Comparison of ENCODE assay signal across 8 cellular contexts in genomic region chr19:42092350-42092749, GRCh38. TPM values are rescaled to one million over a fixed set of nuclear protein-coding genes. Genes with fewer than 3 reads are reported as not detected.
A peak's percentile ranks its signal among the peaks of the same experiment; 100 is the strongest.
DNase-seq lines count a peak whose midpoint lies in the region; ATAC-seq and TF ChIP-seq lines count a peak whose summit lies in the region.

No MANE protein-coding gene starts in this region.

- DNase-seq in DMS 273 (lab: John Stamatoyannopoulos, UW; ENCODE audit: unreplicated experiment), result peak; percentile 83
- no peak for DNase-seq in DMS 273 treated with DMSO at 0.1 percent for 48 hours (lab: John Stamatoyannopoulos, UW)
- DNase-seq in NCI-H146 (lab: John Stamatoyannopoulos, UW), result peak; percentile 52
- peak; percentile 61 for DNase-seq in activated CD4-positive, alpha-beta T cell treated with anti-CD3 and anti-CD28 coated beads for 48 hours
- DNase-seq in fibroblast of lung (ENCODE audit: low read depth in 2 of 2), result no peak
- DNase-seq in stimulated activated CD4-positive, alpha-beta T cell treated with anti-CD3 and anti-CD28 coated beads, Interleukin-2, amount 100 ng/mL, for 48 hours, result peak; percentile 24 to 44
- DNase-seq in NOMO-1 treated with DMSO at 0.1 percent for 48 hours (lab: John Stamatoyannopoulos, UW; ENCODE audit: unreplicated experiment), result no peak

- no peaks in the 10 kb centered on the region for H4K20me1 ChIP-seq in fibroblast of lung (ENCODE audit: control insufficient read depth, extremely low read depth, insufficient read depth, low read length)

- peak; percentile 41 to 53 for TF ChIP-seq CTCF in fibroblast of lung (conservative IDR thresholded peaks at IDR 0.05 in 1 of 2, IDR thresholded peaks at IDR 0.05 in 1 of 2; ENCODE audit: low read depth in 1 of 2, low read length in 2 of 2)

- no peaks in the 10 kb centered on the region for H3K27me3 ChIP-seq in fibroblast of lung (ENCODE audit: control insufficient read depth, insufficient read depth, low read length)

- no peak overlapping the region for H3K4me2 ChIP-seq in fibroblast of lung (ENCODE audit: extremely low read depth, insufficient read depth, low read length)

- ATAC-seq in HG03159 (IDR thresholded peaks at IDR 0.05; ENCODE audit: unreplicated experiment), result no peak

- H3K36me3 ChIP-seq in fibroblast of lung (ENCODE audit: control insufficient read depth, insufficient read depth, low read length), result no peaks in the 10 kb centered on the region

- no peak overlapping the region for H2AFZ ChIP-seq in fibroblast of lung (ENCODE audit: low read length)

- H3K4me1 ChIP-seq in fibroblast of lung (ENCODE audit: control insufficient read depth, extremely low read depth, insufficient read depth, low read length), result peaks cover 9% of the 10 kb centered on the region

- no peak overlapping the region for H3K4me3 ChIP-seq in fibroblast of lung (replicated peaks in 1 of 4; ENCODE audit: control extremely low read depth in 1 of 4, insufficient read depth in 1 of 4, low read depth in 3 of 4, low read length in 4 of 4)

- no peak overlapping the region for H3K9ac ChIP-seq in fibroblast of lung (ENCODE audit: insufficient read depth, low read length)

- no peaks in the 10 kb centered on the region for H3K79me2 ChIP-seq in fibroblast of lung (ENCODE audit: control insufficient read depth, insufficient read depth, low read length)

- H3K27ac ChIP-seq in fibroblast of lung (ENCODE audit: insufficient read depth, low read length), result no peak overlapping the region

- no peaks in the 10 kb centered on the region for H3K9me3 ChIP-seq in fibroblast of lung (ENCODE audit: control insufficient read depth, insufficient read depth, low read depth, low read length)

RNA-seq across cellular contexts. Expression of gene ZNF574, which starts 16.4 kb away (rescaled TPM):
- 7.7 and 9.9 TPM in 2 replicates for total RNA-seq in fibroblast of lung
- 5.1 and 6.6 TPM in 2 replicates for polyA plus RNA-seq in fibroblast of lung
- polyA plus RNA-seq in fibroblast of lung (2012), result 7.4 and 11.2 TPM in 2 replicates
- polyA minus RNA-seq in fibroblast of lung (ENCODE audit: low replicate concordance), result 34.2 and 46.5 TPM in 2 replicates

RNA-seq across cellular contexts. Expression of gene GRIK5, which starts 22.3 kb away (rescaled TPM):
- total RNA-seq in fibroblast of lung, result 0.77 and 3.5 TPM in 2 replicates
- 0.03 and 0.69 TPM in 2 replicates for polyA plus RNA-seq in fibroblast of lung
- polyA plus RNA-seq in fibroblast of lung (2012), result 0.31 and 1.4 TPM in 2 replicates
- 0.12 and 3.6 TPM in 2 replicates for polyA minus RNA-seq in fibroblast of lung (ENCODE audit: low replicate concordance)

RNA-seq across cellular contexts. Expression of gene POU2F2, which starts 39.9 kb away (rescaled TPM):
- total RNA-seq in fibroblast of lung, result under 0.01 and 0.17 TPM in 2 replicates
- polyA plus RNA-seq in fibroblast of lung, result 0.31 and 0.43 TPM in 2 replicates
- polyA plus RNA-seq in fibroblast of lung (2012), result 0.56 and 0.91 TPM in 2 replicates
- 0.39 TPM in 1 of 2 replicates, not detected in the other for polyA minus RNA-seq in fibroblast of lung (ENCODE audit: low replicate concordance)

Comparison
In these comparisons a context has a peak if more than half of its experiments do, and no peak if none do; other contexts are left out.
1. DNase-seq: peak in DMS 273 (single experiment), NCI-H146 (single experiment), activated CD4-positive, alpha-beta T cell treated with anti-CD3 and anti-CD28 coated beads for 48 hours (single experiment) and stimulated activated CD4-positive, alpha-beta T cell treated with anti-CD3 and anti-CD28 coated beads, Interleukin-2, amount 100 ng/mL, for 48 hours (2 of 2); none in DMS 273 treated with DMSO at 0.1 percent for 48 hours (single experiment), fibroblast of lung (0 of 2) and NOMO-1 treated with DMSO at 0.1 percent for 48 hours (single experiment).